Comparison of ENCODE assay signal across 14 cellular contexts in the genomic region with DNA sequence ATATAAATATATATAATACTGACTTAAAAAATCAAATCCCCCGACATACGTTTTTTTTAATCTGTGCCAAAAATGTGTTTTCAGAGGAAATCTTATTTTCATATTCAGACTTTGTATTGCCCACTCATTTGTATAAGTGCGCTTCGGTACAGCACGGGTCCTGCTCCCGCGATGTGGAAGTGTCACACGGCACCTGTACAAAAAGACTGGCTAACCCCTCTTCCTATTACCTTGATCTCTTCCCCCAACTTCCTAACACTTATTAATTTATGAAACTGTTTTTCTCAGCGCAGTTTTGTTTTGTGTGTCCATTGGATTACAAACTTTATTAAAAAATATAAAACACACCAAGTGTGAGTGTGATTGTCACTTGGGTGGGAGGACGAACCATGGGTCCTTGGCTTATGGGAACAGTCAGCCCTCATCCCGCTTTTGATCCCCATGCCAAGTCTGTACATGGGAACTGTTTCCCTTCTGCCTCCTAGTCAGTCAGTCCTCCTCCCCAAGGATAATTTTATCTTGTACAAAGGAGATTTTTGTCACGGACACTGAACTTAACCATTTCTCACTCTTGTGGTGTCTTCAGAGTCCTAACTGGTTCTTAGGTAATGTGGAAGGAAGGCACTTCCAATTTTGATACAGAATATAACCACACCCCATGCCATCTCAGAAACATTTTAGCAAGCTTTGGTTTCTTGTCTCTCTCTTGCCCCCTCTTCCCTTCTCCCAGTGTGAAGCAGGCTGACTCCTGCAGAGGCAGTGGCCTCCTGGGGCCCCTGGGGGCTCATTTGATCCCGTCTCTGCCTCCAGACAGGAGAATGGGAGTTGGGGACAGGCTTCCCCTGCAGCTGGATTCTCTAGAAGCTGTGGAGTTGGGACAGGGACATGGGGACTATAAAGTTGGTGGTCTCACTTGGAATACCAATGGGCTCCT. TPM values are rescaled to one million over a fixed set of nuclear protein-coding genes. Genes with fewer than 3 reads are reported as not detected.
A peak's percentile ranks its signal among the peaks of the same experiment; 100 is the strongest.
DNase-seq lines count a peak whose midpoint lies in the region; ATAC-seq and TF ChIP-seq lines count a peak whose summit lies in the region.
"Had no signal": no experiment of that assay in that cellular context is flagged by ENCODE, and none has a peak within 500 bp of the region (broad histone marks: within the 10 kb centered on the region; RNA-seq: fewer than 3 reads in every experiment).

No MANE protein-coding gene starts in this region.

- H3K4me3 Mint-ChIP-seq in natural killer cell (no peak overlapping the region), nephron (no peak overlapping the region)
- H3K4me3 Mint-ChIP-seq in natural killer cell treated with Interleukin-12 subunit alpha and Interleukin-12 subunit beta and Interleukin-15 and Interleukin-18, amount 100 ng/mL, for 72 hours: no peak overlapping the region
- H3K4me3 Mint-ChIP-seq in activated naive CD8-positive, alpha-beta T cell treated with anti-CD3 and anti-CD28 coated beads, Interleukin-2, amount 50 U/mL, for 24 hours: no peak overlapping the region

- H3K9me3 Mint-ChIP-seq in natural killer cell: no peaks in the 10 kb centered on the region
- no peaks in the 10 kb centered on the region for H3K9me3 Mint-ChIP-seq in natural killer cell treated with Interleukin-12 subunit alpha and Interleukin-12 subunit beta and Interleukin-15 and Interleukin-18, amount 100 ng/mL, for 72 hours
- H3K9me3 Mint-ChIP-seq in activated naive CD8-positive, alpha-beta T cell treated with anti-CD3 and anti-CD28 coated beads, Interleukin-2, amount 50 U/mL, for 24 hours: no peaks in the 10 kb centered on the region
- H3K9me3 Mint-ChIP-seq in nephron: no peaks in the 10 kb centered on the region

- ATAC-seq in natural killer cell (no peak), HG02610 (IDR thresholded peaks at IDR 0.05; ENCODE audit: unreplicated experiment) (no peak)
- ATAC-seq in natural killer cell treated with Interleukin-12 subunit alpha and Interleukin-12 subunit beta and Interleukin-15 and Interleukin-18, amount 100 ng/mL, for 72 hours: no peak
- no peak for ATAC-seq in activated naive CD8-positive, alpha-beta T cell treated with anti-CD3 and anti-CD28 coated beads, Interleukin-2, amount 50 U/mL, for 24 hours

- intact Hi-C loops in natural killer cell (cut with micrococcal nuclease): no loop called here

- H3K4me1 Mint-ChIP-seq in natural killer cell (peaks cover 0 to 9% of the 10 kb centered on the region in 2 donors), nephron (peaks cover 3% of the 10 kb centered on the region)
- H3K4me1 Mint-ChIP-seq in natural killer cell treated with Interleukin-12 subunit alpha and Interleukin-12 subunit beta and Interleukin-15 and Interleukin-18, amount 100 ng/mL, for 72 hours (ENCODE audit: low read depth in 2 of 2): peaks cover 4 to 10% of the 10 kb centered on the region in 2 donors
- H3K4me1 Mint-ChIP-seq in activated naive CD8-positive, alpha-beta T cell treated with anti-CD3 and anti-CD28 coated beads, Interleukin-2, amount 50 U/mL, for 24 hours: peaks cover 11% of the 10 kb centered on the region

- H3K27ac Mint-ChIP-seq in natural killer cell (peak overlapping the region; percentile 35 to 48), nephron (peak overlapping the region in 2 of 3 experiments; percentile 62 to 87)
- H3K27ac Mint-ChIP-seq in natural killer cell treated with Interleukin-12 subunit alpha and Interleukin-12 subunit beta and Interleukin-15 and Interleukin-18, amount 100 ng/mL, for 72 hours: peak overlapping the region in 1 of 2 donors; percentile 33
- peak overlapping the region; percentile 39 for H3K27ac Mint-ChIP-seq in activated naive CD8-positive, alpha-beta T cell treated with anti-CD3 and anti-CD28 coated beads, Interleukin-2, amount 50 U/mL, for 24 hours

- no peaks in the 10 kb centered on the region for H3K27me3 Mint-ChIP-seq in natural killer cell (ENCODE audit: low read depth in 2 of 2)
- H3K27me3 Mint-ChIP-seq in natural killer cell treated with Interleukin-12 subunit alpha and Interleukin-12 subunit beta and Interleukin-15 and Interleukin-18, amount 100 ng/mL, for 72 hours: no peaks in the 10 kb centered on the region
- no peaks in the 10 kb centered on the region for H3K27me3 Mint-ChIP-seq in activated naive CD8-positive, alpha-beta T cell treated with anti-CD3 and anti-CD28 coated beads, Interleukin-2, amount 50 U/mL, for 24 hours
- no peaks in the 10 kb centered on the region for H3K27me3 Mint-ChIP-seq in nephron (ENCODE audit: low read depth)

- H3K36me3 Mint-ChIP-seq in natural killer cell (no peaks in the 10 kb centered on the region), nephron (ENCODE audit: low read depth) (peaks cover 39% of the 10 kb centered on the region)
- H3K36me3 Mint-ChIP-seq in natural killer cell treated with Interleukin-12 subunit alpha and Interleukin-12 subunit beta and Interleukin-15 and Interleukin-18, amount 100 ng/mL, for 72 hours: peaks cover 4% of the 10 kb centered on the region
- H3K36me3 Mint-ChIP-seq in activated naive CD8-positive, alpha-beta T cell treated with anti-CD3 and anti-CD28 coated beads, Interleukin-2, amount 50 U/mL, for 24 hours (ENCODE audit: low read depth): peaks cover 32% of the 10 kb centered on the region

- no peak for DNase-seq in natural killer cell
- DNase-seq in natural killer cell treated with Interleukin-12 subunit alpha and Interleukin-12 subunit beta and Interleukin-15 and Interleukin-18, amount 100 ng/mL, for 72 hours (ENCODE audit: low spot score): no peak
- DNase-seq in activated naive CD8-positive, alpha-beta T cell treated with anti-CD3 and anti-CD28 coated beads, Interleukin-2, amount 50 U/mL, for 24 hours: no peak
- peak; percentile 12 for DNase-seq in ureter (ENCODE audit: low spot score)
- DNase-seq in NCI-H82 treated with DMSO at 0.1 percent for 48 hours (lab: John Stamatoyannopoulos, UW; ENCODE audit: unreplicated experiment): no peak
- no peak for DNase-seq in mucosa of gallbladder (ENCODE audit: low spot score)
- DNase-seq: AML-193; COR-L47; effector memory CD4-positive, alpha-beta T cell; Karpas-422; NCI-H1092 treated with DMSO at 0.1 percent for 48 hours; SW 1271 had no signal

- TF ChIP-seq CTCF in natural killer cell (IDR thresholded peaks at IDR 0.05) (no peak), nephron (IDR thresholded peaks at IDR 0.05; ENCODE audit: unreplicated experiment in 3 of 3) (no peak)

RNA-seq across cellular contexts. Expression of a gene that starts 35.5 kb away (rescaled TPM):
- total RNA-seq in natural killer cell: 100 to 1,000 TPM in 1 of 3 donors, 10 to 100 TPM in 2; 86.0 to 100 (median 86.9) TPM
- total RNA-seq in natural killer cell treated with Interleukin-12 subunit alpha and Interleukin-12 subunit beta and Interleukin-15 and Interleukin-18, amount 100 ng/mL, for 72 hours: 100 to 1,000 TPM in 1 of 2 donors, 10 to 100 TPM in 1; 75.6 to 102 TPM
- 44.4 TPM for total RNA-seq in ureter
- 41.3 TPM for total RNA-seq in mucosa of gallbladder
